ENCODE assay signal across 1 cellular context in the genomic region with DNA sequence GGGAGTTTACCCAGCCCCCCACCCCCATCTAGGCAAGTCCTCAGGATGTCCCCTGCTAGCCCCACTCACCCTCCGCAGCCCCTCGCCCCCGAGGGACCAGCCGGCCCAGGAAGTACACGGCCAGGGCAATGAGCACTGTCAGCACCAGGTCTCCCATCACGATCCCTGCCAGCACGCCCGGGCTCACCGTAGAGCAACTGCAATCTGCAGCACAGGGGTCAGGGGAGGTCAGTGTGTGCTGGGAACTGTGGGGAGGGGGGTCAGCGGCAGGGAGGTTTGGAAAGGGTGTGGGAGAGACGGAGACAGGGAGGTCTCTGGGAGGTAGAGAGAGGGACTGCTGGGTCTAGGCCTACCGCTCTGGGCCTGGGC.
TF ChIP-seq lines count a peak whose summit lies in the region.

No MANE protein-coding gene starts in this region.

TF ChIP-seq in IMR-90, 13 proteins besides CTCF, POLR2A, EP300 and RAD21:
- no peak for TF ChIP-seq MAFK (IDR thresholded peaks at IDR 0.05; ENCODE audit: low read depth, low read length)
- no peak for TF ChIP-seq NFE2L2 (IDR thresholded peaks at IDR 0.05; ENCODE audit: low read depth, low read length)
- TF ChIP-seq, protein P1, sequence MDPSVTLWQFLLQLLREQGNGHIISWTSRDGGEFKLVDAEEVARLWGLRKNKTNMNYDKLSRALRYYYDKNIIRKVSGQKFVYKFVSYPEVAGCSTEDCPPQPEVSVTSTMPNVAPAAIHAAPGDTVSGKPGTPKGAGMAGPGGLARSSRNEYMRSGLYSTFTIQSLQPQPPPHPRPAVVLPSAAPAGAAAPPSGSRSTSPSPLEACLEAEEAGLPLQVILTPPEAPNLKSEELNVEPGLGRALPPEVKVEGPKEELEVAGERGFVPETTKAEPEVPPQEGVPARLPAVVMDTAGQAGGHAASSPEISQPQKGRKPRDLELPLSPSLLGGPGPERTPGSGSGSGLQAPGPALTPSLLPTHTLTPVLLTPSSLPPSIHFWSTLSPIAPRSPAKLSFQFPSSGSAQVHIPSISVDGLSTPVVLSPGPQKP (IDR thresholded peaks at IDR 0.05; ENCODE audit: borderline replicate concordance, low read depth, low read length): no peak
- no peak for TF ChIP-seq CEBPB (IDR thresholded peaks at IDR 0.05; ENCODE audit: low read depth, low read length)
- no peak for TF ChIP-seq RFX5 (IDR thresholded peaks at IDR 0.05; ENCODE audit: low read depth, low read length)
- TF ChIP-seq, protein P2, sequence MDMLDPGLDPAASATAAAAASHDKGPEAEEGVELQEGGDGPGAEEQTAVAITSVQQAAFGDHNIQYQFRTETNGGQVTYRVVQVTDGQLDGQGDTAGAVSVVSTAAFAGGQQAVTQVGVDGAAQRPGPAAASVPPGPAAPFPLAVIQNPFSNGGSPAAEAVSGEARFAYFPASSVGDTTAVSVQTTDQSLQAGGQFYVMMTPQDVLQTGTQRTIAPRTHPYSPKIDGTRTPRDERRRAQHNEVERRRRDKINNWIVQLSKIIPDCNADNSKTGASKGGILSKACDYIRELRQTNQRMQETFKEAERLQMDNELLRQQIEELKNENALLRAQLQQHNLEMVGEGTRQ (IDR thresholded peaks at IDR 0.05; ENCODE audit: low read depth, low read length): no peak
- no peak for TF ChIP-seq BHLHE40 (IDR thresholded peaks at IDR 0.05; ENCODE audit: low read depth, low read length)
TF ChIP-seq in IMR-90: peak in this region for 0.
